Comparison of ENCODE assay signal across 1 cellular context in genomic region chr4:42331914-42332368, GRCh38.
TF ChIP-seq lines count a peak whose summit lies in the region.

No MANE protein-coding gene starts in this region.

TF ChIP-seq in SK-N-SH treated with all-trans-retinoic acid at 6 μM for 48 hours, 23 proteins besides CTCF, POLR2A, EP300 and RAD21 (continued from another document):
- no peak for TF ChIP-seq CSRNP3 (CRISPR knock-in tag; IDR thresholded peaks at IDR 0.05)
- no peak for TF ChIP-seq BACH2 (CRISPR knock-in tag; IDR thresholded peaks at IDR 0.05; ENCODE audit: borderline replicate concordance)
- no peak for TF ChIP-seq POU6F1 (CRISPR knock-in tag; IDR thresholded peaks at IDR 0.05; ENCODE audit: borderline replicate concordance, low read depth)
- TF ChIP-seq CREB5 (CRISPR knock-in tag; IDR thresholded peaks at IDR 0.05; ENCODE audit: low read depth) = no peak
TF ChIP-seq in SK-N-SH treated with all-trans-retinoic acid at 6 μM for 48 hours: peak in this region for 0.
